In genomic region chr11:19276859-19277808, GRCh38 we compare ENCODE assay signal across 16 cellular contexts. TPM values are rescaled to one million over a fixed set of nuclear protein-coding genes. Genes with fewer than 3 reads are reported as not detected.
DNase-seq lines count a peak whose midpoint lies in the region; ATAC-seq, FAIRE-seq and TF ChIP-seq lines count a peak whose summit lies in the region.
"Had no signal": no experiment of that assay in that cellular context is flagged by ENCODE, and none has a peak within 500 bp of the region (broad histone marks: within the 10 kb centered on the region; RNA-seq: fewer than 3 reads in every experiment).

No MANE protein-coding gene starts in this region.

- H3K27ac ChIP-seq in kidney (ENCODE audit: low read depth in 2 of 2, low read length in 2 of 2) (no peak overlapping the region), prostate gland (no peak overlapping the region), right cardiac atrium (ENCODE audit: low read length) (no peak overlapping the region)
- H3K27ac ChIP-seq: body of pancreas, parathyroid adenoma, vagina, VCaP had no signal

- no peak overlapping the region for H3K4me3 Mint-ChIP-seq in stimulated activated effector memory CD8-positive, alpha-beta T cell treated with anti-CD3 and anti-CD28 coated beads, Interleukin-12 subunit alpha, Interleukin-12 subunit beta, amount 100 ng/mL, for 72 hours
- H3K4me3 Mint-ChIP-seq: activated T-cell treated with anti-CD3 and anti-CD28 coated beads, Interleukin-2, amount 50 U/mL, for 72 hours had no signal

- H3K4me1 Mint-ChIP-seq in stimulated activated effector memory CD8-positive, alpha-beta T cell treated with anti-CD3 and anti-CD28 coated beads, Interleukin-12 subunit alpha, Interleukin-12 subunit beta, amount 100 ng/mL, for 72 hours: peaks cover 12% of the 10 kb centered on the region

- TF ChIP-seq CTCF in kidney (IDR thresholded peaks at IDR 0.05; ENCODE audit: borderline replicate concordance, extremely low read depth, insufficient read depth) (no peak), prostate gland (IDR thresholded peaks at IDR 0.05) (no peak)

- WGBS in prostate gland: 88% methylated on average over 8 of the region's 8 CpGs
- WGBS in right cardiac atrium: 80% methylated on average over 8 of the region's 8 CpGs

- H3K4me3 ChIP-seq in kidney (ENCODE audit: low read length in 2 of 2) (no peak overlapping the region), prostate gland (no peak overlapping the region), right cardiac atrium (ENCODE audit: low read length) (no peak overlapping the region)
- H3K4me3 ChIP-seq: body of pancreas, vagina had no signal

- TF ChIP-seq POLR2A in prostate gland (IDR thresholded peaks at IDR 0.05): no peak

- no peaks in the 10 kb centered on the region for H3K9me3 Mint-ChIP-seq in stimulated activated effector memory CD8-positive, alpha-beta T cell treated with anti-CD3 and anti-CD28 coated beads, Interleukin-12 subunit alpha, Interleukin-12 subunit beta, amount 100 ng/mL, for 72 hours

- DNase-seq in NK-92 treated with Interleukin-12 subunit alpha and Interleukin-12 subunit beta, amount 100 ng/mL, for 24 hours (lab: John Stamatoyannopoulos, UW): peak; percentile 44
- no peak for DNase-seq in NK-92 (lab: John Stamatoyannopoulos, UW; ENCODE audit: unreplicated experiment)
- peak; percentile 43 for DNase-seq in NOMO-1 treated with dmso at 0.1 percent for 144 hours (lab: John Stamatoyannopoulos, UW; ENCODE audit: unreplicated experiment)
- no peak for DNase-seq in stimulated activated effector memory CD8-positive, alpha-beta T cell treated with anti-CD3 and anti-CD28 coated beads, Interleukin-12 subunit alpha, Interleukin-12 subunit beta, amount 100 ng/mL, for 72 hours (ENCODE audit: low spot score in 2 of 2)
- no peak for DNase-seq in kidney
- DNase-seq in prostate gland (ENCODE audit: low spot score): no peak
- no peak for DNase-seq in right cardiac atrium
- DNase-seq: activated T-cell treated with anti-CD3 and anti-CD28 coated beads, Interleukin-2, amount 50 U/mL, for 72 hours; body of pancreas; left cardiac atrium; NCI-H1105 had no signal

- H3K27me3 ChIP-seq in prostate gland (replicated peaks; ENCODE audit: insufficient read depth): no peaks in the 10 kb centered on the region
- H3K27me3 ChIP-seq in right cardiac atrium (ENCODE audit: control insufficient read depth, insufficient read depth): no peaks in the 10 kb centered on the region
- H3K27me3 ChIP-seq: body of pancreas, vagina had no signal

- H3K27ac Mint-ChIP-seq in stimulated activated effector memory CD8-positive, alpha-beta T cell treated with anti-CD3 and anti-CD28 coated beads, Interleukin-12 subunit alpha, Interleukin-12 subunit beta, amount 100 ng/mL, for 72 hours: no peak overlapping the region
- H3K27ac Mint-ChIP-seq: activated T-cell treated with anti-CD3 and anti-CD28 coated beads, Interleukin-2, amount 50 U/mL, for 72 hours had no signal

- no peaks in the 10 kb centered on the region for H3K36me3 ChIP-seq in kidney (ENCODE audit: control insufficient read depth in 1 of 2, insufficient read depth in 2 of 2, low read length in 2 of 2)
- no peaks in the 10 kb centered on the region for H3K36me3 ChIP-seq in prostate gland
- H3K36me3 ChIP-seq: vagina had no signal

- H3K4me1 ChIP-seq in kidney (ENCODE audit: control insufficient read depth in 1 of 2, insufficient read depth in 1 of 2, low read depth in 1 of 2, low read length in 2 of 2): no peaks in the 10 kb centered on the region
- no peaks in the 10 kb centered on the region for H3K4me1 ChIP-seq in prostate gland (replicated peaks)
- H3K4me1 ChIP-seq in right cardiac atrium (ENCODE audit: control insufficient read depth, insufficient read depth, low read length): peaks cover 2% of the 10 kb centered on the region
- H3K4me1 ChIP-seq: body of pancreas, parathyroid adenoma, vagina had no signal

- no peaks in the 10 kb centered on the region for H3K36me3 Mint-ChIP-seq in stimulated activated effector memory CD8-positive, alpha-beta T cell treated with anti-CD3 and anti-CD28 coated beads, Interleukin-12 subunit alpha, Interleukin-12 subunit beta, amount 100 ng/mL, for 72 hours

- no peak for FAIRE-seq in kidney (lab: Jason Lieb, UNC)
- FAIRE-seq: A204.1 had no signal

- H3K9me3 ChIP-seq in kidney (ENCODE audit: control insufficient read depth in 1 of 2, low read length in 2 of 2): no peaks in the 10 kb centered on the region
- H3K9me3 ChIP-seq in prostate gland: no peaks in the 10 kb centered on the region
- H3K9me3 ChIP-seq in right cardiac atrium (ENCODE audit: control insufficient read depth, low read length): no peaks in the 10 kb centered on the region
- H3K9me3 ChIP-seq: body of pancreas, vagina had no signal

- peak; percentile 100 for ATAC-seq in esophagus mucosa
- ATAC-seq in stimulated activated effector memory CD8-positive, alpha-beta T cell treated with anti-CD3 and anti-CD28 coated beads, Interleukin-12 subunit alpha, Interleukin-12 subunit beta, amount 100 ng/mL, for 72 hours: peak; percentile 45
- no peak for ATAC-seq in right cardiac atrium
- ATAC-seq: activated T-cell treated with anti-CD3 and anti-CD28 coated beads, Interleukin-2, amount 50 U/mL, for 72 hours; body of pancreas had no signal

- no peak overlapping the region for H3K9ac ChIP-seq in kidney (ENCODE audit: low read length in 2 of 2)
- H3K9ac ChIP-seq: parathyroid adenoma had no signal

- intact Hi-C loops in kidney (cut with DNase I) (no loop called here), prostate gland (cut with DNase I) (no loop called here), right cardiac atrium (cut with DNase I) (no loop called here)

RNA-seq across cellular contexts. Expression of gene E2F8, which starts 36.4 kb away (rescaled TPM):
- total RNA-seq in esophagus mucosa (5.2 TPM), kidney (0.66 TPM), prostate gland (under 1 TPM; 0.46 to 0.57 TPM), right cardiac atrium (1 to 10 TPM; 4.8 to 7.9 (median 5.7) TPM)
- polyA plus RNA-seq in kidney (ENCODE audit: insufficient read depth, low read depth, low replicate concordance) (not detected), right cardiac atrium (2.9 TPM)

Comparison
In these comparisons a context has a peak if more than half of its experiments do, and no peak if none do; other contexts are left out.
1. DNase-seq: peak in NK-92 treated with Interleukin-12 subunit alpha and Interleukin-12 subunit beta, amount 100 ng/mL, for 24 hours (single experiment) and NOMO-1 treated with dmso at 0.1 percent for 144 hours (single experiment); none in NK-92 (single experiment), stimulated activated effector memory CD8-positive, alpha-beta T cell treated with anti-CD3 and anti-CD28 coated beads, Interleukin-12 subunit alpha, Interleukin-12 subunit beta, amount 100 ng/mL, for 72 hours (0 of 2), kidney (single experiment), prostate gland (single experiment) and right cardiac atrium (0 of 3).
2. ATAC-seq: peak in esophagus mucosa (single experiment) and stimulated activated effector memory CD8-positive, alpha-beta T cell treated with anti-CD3 and anti-CD28 coated beads, Interleukin-12 subunit alpha, Interleukin-12 subunit beta, amount 100 ng/mL, for 72 hours (single experiment); none in right cardiac atrium (0 of 2).